In genomic region chr7:117399820-117400422, GRCh38 we compare ENCODE assay signal across 10 cellular contexts. TPM values are rescaled to one million over a fixed set of nuclear protein-coding genes. Genes with fewer than 3 reads are reported as not detected.
DNase-seq lines count a peak whose midpoint lies in the region; ATAC-seq, FAIRE-seq and TF ChIP-seq lines count a peak whose summit lies in the region.
"Had no signal": no experiment of that assay in that cellular context is flagged by ENCODE, and none has a peak within 500 bp of the region (broad histone marks: within the 10 kb centered on the region; RNA-seq: fewer than 3 reads in every experiment).

No MANE protein-coding gene starts in this region.

- H3K4me2 ChIP-seq in GM23248 (ENCODE audit: unreplicated experiment): no peak overlapping the region
- H3K4me2 ChIP-seq in keratinocyte (ENCODE audit: control insufficient read depth, extremely low read depth, insufficient read depth, low read depth, low read length): no peak overlapping the region

- no peaks in the 10 kb centered on the region for H3K9me3 ChIP-seq in GM23248 (ENCODE audit: low read depth)
- no peaks in the 10 kb centered on the region for H3K9me3 ChIP-seq in keratinocyte (ENCODE audit: control insufficient read depth, low read depth, low read length)
- H3K9me3 ChIP-seq in suprapubic skin: no peaks in the 10 kb centered on the region

- WGBS in GM23248 (ENCODE audit: low coverage in 1 of 2, low lambda C conversion rate in 2 of 2, missing lambda C conversion rate in 2 of 2), 2 experiments: 26 to 30% methylated on average over 4 of the region's 4 CpGs
- 37% methylated on average over 4 of the region's 4 CpGs for WGBS in suprapubic skin

- H3K9ac ChIP-seq in GM23248 (no peak overlapping the region), keratinocyte (ENCODE audit: control insufficient read depth, extremely low read depth, insufficient read depth, low read length) (no peak overlapping the region)

- H3F3A ChIP-seq in GM23248 (ENCODE audit: insufficient read depth): no peaks in the 10 kb centered on the region

- no peaks in the 10 kb centered on the region for H3K9me1 ChIP-seq in keratinocyte (ENCODE audit: control insufficient read depth, extremely low read depth, insufficient read depth, low read length)

- H3K27ac ChIP-seq in GM23248: no peak overlapping the region
- H3K27ac ChIP-seq in keratinocyte (ENCODE audit: control insufficient read depth, insufficient read depth, low read length): no peak overlapping the region
- no peak overlapping the region for H3K27ac ChIP-seq in suprapubic skin

- H3K27me3 ChIP-seq in GM23248 (replicated peaks; ENCODE audit: insufficient read depth): 0 out of 2 replicates have a peak, but pooled peaks cover 3% of the 10 kb centered on the region
- no peaks in the 10 kb centered on the region for H3K27me3 ChIP-seq in keratinocyte (ENCODE audit: control insufficient read depth, extremely low read depth, insufficient read depth, low read length)
- no peaks in the 10 kb centered on the region for H3K27me3 ChIP-seq in suprapubic skin

- in situ Hi-C loops in GM23248 (cut with MboI): no loop called here

- DNase-seq in AG20443 (ENCODE audit: low spot score): peak; percentile 18
- peak; percentile 45 for DNase-seq in GM23248
- DNase-seq in keratinocyte (ENCODE audit: low read depth, low spot score): no peak
- no peak for DNase-seq in GM19239 (ENCODE audit: insufficient read length, low spot score)
- DNase-seq in suprapubic skin (ENCODE audit: low spot score in 2 of 2): no peak
- no peak for DNase-seq in CD1c-positive myeloid dendritic cell (ENCODE audit: extremely low spot score)
- DNase-seq: effector CD8-positive, alpha-beta T cell had no signal

- no peaks in the 10 kb centered on the region for H3K9me2 ChIP-seq in GM23248 (ENCODE audit: insufficient read depth)

- H4K20me1 ChIP-seq in GM23248 (ENCODE audit: insufficient read depth) (no peaks in the 10 kb centered on the region), keratinocyte (ENCODE audit: control insufficient read depth, extremely low read depth, insufficient read depth, low read length) (no peaks in the 10 kb centered on the region)

- H3K4me1 ChIP-seq in GM23248 (ENCODE audit: insufficient read depth) (no peaks in the 10 kb centered on the region), keratinocyte (ENCODE audit: control insufficient read depth, extremely low read depth, insufficient read depth, low read length) (no peaks in the 10 kb centered on the region), suprapubic skin (no peaks in the 10 kb centered on the region)

- H3K4me3 ChIP-seq in GM23248 (no peak overlapping the region), keratinocyte (ENCODE audit: control insufficient read depth in 2 of 3, extremely low read depth in 1 of 3, insufficient read depth in 2 of 3, low read depth in 1 of 3, low read length in 3 of 3) (no peak overlapping the region), suprapubic skin (no peak overlapping the region)

- H3K36me3 ChIP-seq in GM23248 (ENCODE audit: low read depth): no peaks in the 10 kb centered on the region
- no peaks in the 10 kb centered on the region for H3K36me3 ChIP-seq in keratinocyte (ENCODE audit: control insufficient read depth in 2 of 2, extremely low read depth in 1 of 2, insufficient read depth in 2 of 2, low read length in 2 of 2)
- no peaks in the 10 kb centered on the region for H3K36me3 ChIP-seq in suprapubic skin

- no peak for TF ChIP-seq POLR2A in suprapubic skin (IDR thresholded peaks at IDR 0.05)

- FAIRE-seq in keratinocyte (lab: Jason Lieb, UNC): no peak
- no peak for FAIRE-seq in GM19239 (lab: Jason Lieb, UNC)

- dilution Hi-C loops in keratinocyte (cut with MboI; ENCODE audit: extremely low pct_ligation_motif_present, low sequenced_read_pairs): no loop called here

- ATAC-seq in SK-N-SH treated with all-trans-retinoic acid at 6 μM for 48 hours (peak; percentile 41; the same call in 1 of the 3 replicates), HG03159 (IDR thresholded peaks at IDR 0.05; ENCODE audit: unreplicated experiment) (no peak)
- ATAC-seq: WTC11 had no signal

- TF ChIP-seq CTCF in keratinocyte (optimal IDR thresholded peaks at IDR 0.05 in 1 of 3, IDR thresholded peaks at IDR 0.05 in 1 of 3, conservative IDR thresholded peaks at IDR 0.05 in 1 of 3; ENCODE audit: extremely low read depth in 1 of 3, insufficient read depth in 2 of 3, low read length in 3 of 3) (peak in 2 of 3 experiments; percentile 26 to 31), suprapubic skin (IDR thresholded peaks at IDR 0.05) (no peak)

- no peak for TF ChIP-seq EP300 in suprapubic skin (IDR thresholded peaks at IDR 0.05)

- H2AFZ ChIP-seq in GM23248 (no peak overlapping the region), keratinocyte (ENCODE audit: control insufficient read depth, low read length) (no peak overlapping the region)

- H3K79me2 ChIP-seq in GM23248 (ENCODE audit: insufficient read depth): no peaks in the 10 kb centered on the region
- H3K79me2 ChIP-seq in keratinocyte (ENCODE audit: control insufficient read depth, insufficient read depth, low read length): no peaks in the 10 kb centered on the region

TF ChIP-seq in SK-N-SH treated with all-trans-retinoic acid at 6 μM for 48 hours, 23 proteins besides CTCF, POLR2A, EP300 and RAD21:
- TF ChIP-seq ESRRG (CRISPR knock-in tag; IDR thresholded peaks at IDR 0.05) (no peak), ZFP30 (CRISPR knock-in tag; IDR thresholded peaks at IDR 0.05) (no peak), GLIS3 (CRISPR knock-in tag; IDR thresholded peaks at IDR 0.05) (no peak), ZNF8 (CRISPR knock-in tag; IDR thresholded peaks at IDR 0.05) (no peak), TOX (CRISPR knock-in tag; IDR thresholded peaks at IDR 0.05; ENCODE audit: borderline replicate concordance) (no peak), TCF4 (CRISPR knock-in tag; IDR thresholded peaks at IDR 0.05; ENCODE audit: borderline replicate concordance) (no peak), RARB (CRISPR knock-in tag; IDR thresholded peaks at IDR 0.05) (no peak), PPARA (CRISPR knock-in tag; IDR thresholded peaks at IDR 0.05; ENCODE audit: borderline replicate concordance) (no peak)

RNA-seq across cellular contexts. Expression of gene ASZ1, which starts 27.4 kb away (rescaled TPM):
- not detected in 2 replicates for total RNA-seq in GM23248 (2014; rRNA removed; shearing (Covaris generic))
- not detected in 2 replicates for polyA plus RNA-seq in GM23248 (2016; fragmentation: Nextera tagmentation; extraction: Ambion mirVana)
- polyA plus RNA-seq in keratinocyte: not detected in 3 replicates
- not detected for polyA plus RNA-seq in keratinocyte (2011; ENCODE audit: low read depth)
- not detected in 2 replicates for polyA plus RNA-seq in keratinocyte (2011; cell fraction: cytosol; rRNA removed)
- not detected in 2 replicates for polyA plus RNA-seq in keratinocyte (2011; cell fraction: nucleus; rRNA removed)
- not detected in 2 replicates for polyA plus RNA-seq in keratinocyte (2012; ENCODE audit: low replicate concordance)
- polyA minus RNA-seq in keratinocyte: not detected in 3 replicates
- not detected for polyA minus RNA-seq in keratinocyte (2011; cell fraction: cytosol; rRNA and poly(A)+ RNA removed)
- not detected in 2 replicates for polyA minus RNA-seq in keratinocyte (2011; cell fraction: nucleus; rRNA and poly(A)+ RNA removed)
- total RNA-seq in suprapubic skin: not detected
- total RNA-seq: WTC11 had no signal

Comparison
In these comparisons a context has a peak if more than half of its experiments do, and no peak if none do; other contexts are left out.
1. DNase-seq: peak in AG20443 (single experiment) and GM23248 (single experiment); none in keratinocyte (single experiment), GM19239 (single experiment), suprapubic skin (0 of 2) and CD1c-positive myeloid dendritic cell (single experiment).
2. CTCF ChIP-seq: peak in keratinocyte (2 of 3); none in suprapubic skin (0 of 2).